12 cellular contexts compared by ENCODE assay signal in the genomic region with DNA sequence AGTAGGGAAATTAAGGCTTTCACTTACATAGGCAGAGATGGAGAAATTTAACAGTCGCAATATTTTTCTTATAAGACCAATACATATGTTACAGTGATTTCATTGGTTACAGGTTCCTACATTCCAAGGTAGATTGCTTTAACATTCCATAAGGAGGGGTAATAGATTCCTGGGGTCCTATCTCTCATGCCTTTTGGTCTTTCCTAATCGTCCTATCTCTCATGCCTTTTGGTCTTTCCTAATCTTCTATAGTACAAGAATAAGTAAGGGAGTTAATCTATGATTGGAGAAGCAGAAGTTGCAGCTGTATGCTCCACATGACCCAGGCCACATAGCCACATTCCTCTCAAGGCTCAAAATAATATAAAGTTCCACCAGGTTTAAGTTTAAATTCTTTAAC.
"Had no signal": no experiment of that assay in that cellular context is flagged by ENCODE, and none has a peak within 500 bp of the region (broad histone marks: within the 10 kb centered on the region; RNA-seq: fewer than 3 reads in every experiment).

No MANE protein-coding gene starts in this region.

- H3K4me1 ChIP-seq: pancreas, transverse colon had no signal

- H3K36me3 ChIP-seq: esophagus squamous epithelium, pancreas, transverse colon, WERI-Rb-1 had no signal

- DNase-seq: activated CD4-positive, alpha-beta T cell treated with anti-CD3 and anti-CD28 coated beads for 1 hour; activated effector memory CD4-positive, alpha-beta T cell treated with anti-CD3 and anti-CD28 coated beads, Interleukin-2, amount 50 U/mL, for 16 hours; activated T-cell treated with anti-CD3 and anti-CD28 coated beads, Interleukin-2, amount 50 U/mL, for 72 hours; amniotic stem cell; effector memory CD8-positive, alpha-beta T cell; esophagus squamous epithelium; naive thymus-derived CD8-positive, alpha-beta T cell; pancreas; stimulated activated CD4-positive, alpha-beta T cell treated with anti-CD3 and anti-CD28 coated beads, Interleukin-12 subunit alpha, Interleukin-12 subunit beta, amount 100 ng/mL, for 4 hours; T-helper 2 cell; transverse colon; WERI-Rb-1 had no signal

- H3K9me3 ChIP-seq: esophagus squamous epithelium, pancreas, transverse colon had no signal

- H3K4me3 ChIP-seq: esophagus squamous epithelium, pancreas, transverse colon had no signal

- H3K27ac ChIP-seq: esophagus squamous epithelium, pancreas, transverse colon, WERI-Rb-1 had no signal

- H3K27me3 ChIP-seq: esophagus squamous epithelium, pancreas, transverse colon had no signal
